ENCODE assay signal across 14 cellular contexts in the genomic region with DNA sequence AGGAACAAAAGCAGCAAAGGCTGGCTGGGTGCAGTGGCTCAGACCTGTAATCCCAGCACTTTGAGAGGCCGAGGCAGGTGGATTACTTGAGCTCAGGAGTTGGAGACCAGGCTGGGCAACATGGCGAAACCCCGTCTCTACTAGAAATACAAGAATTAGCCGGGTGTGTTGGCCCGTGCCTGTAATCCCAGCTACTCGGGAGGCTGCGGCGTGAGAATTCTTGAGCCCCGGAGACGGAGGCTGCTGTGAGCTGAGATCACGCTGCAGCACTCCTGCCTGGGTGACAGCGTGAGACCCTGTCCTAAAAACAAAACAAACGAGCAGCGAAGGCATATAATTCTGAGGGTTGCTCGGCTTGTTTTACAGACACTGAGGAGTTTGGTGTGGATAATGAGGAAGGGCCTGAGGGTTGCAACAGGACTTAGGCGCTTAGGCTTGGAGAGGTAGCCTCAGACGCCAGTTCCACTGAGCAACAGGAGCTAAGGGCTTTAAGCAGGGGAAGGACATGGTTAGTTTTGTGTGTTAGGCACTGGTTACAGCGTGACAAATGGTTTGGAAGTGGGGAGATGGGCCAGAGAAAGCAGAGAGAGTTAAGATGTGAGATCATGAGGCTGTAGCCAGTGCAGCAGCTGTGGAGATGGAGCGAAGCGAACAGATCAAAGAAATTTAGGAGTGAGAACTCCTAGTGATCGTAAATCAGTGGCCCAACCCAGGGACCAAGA. TPM values are rescaled to one million over a fixed set of nuclear protein-coding genes. Genes with fewer than 3 reads are reported as not detected.
DNase-seq lines count a peak whose midpoint lies in the region; ATAC-seq and TF ChIP-seq lines count a peak whose summit lies in the region.
"Had no signal": no experiment of that assay in that cellular context is flagged by ENCODE, and none has a peak within 500 bp of the region (broad histone marks: within the 10 kb centered on the region; RNA-seq: fewer than 3 reads in every experiment).

No MANE protein-coding gene starts in this region.

- peaks cover 4% of the 10 kb centered on the region for H3K36me3 ChIP-seq in BLaER1
- H3K36me3 ChIP-seq in GM23338 (ENCODE audit: insufficient read depth) = no peaks in the 10 kb centered on the region
- H3K36me3 ChIP-seq: adrenal gland had no signal

- peak overlapping the region; percentile 94 for H3K27ac Mint-ChIP-seq in GM23338
- H3K27ac Mint-ChIP-seq in dendritic cell treated with granulocyte-macrophage colony-stimulating factor and Interleukin-4, amounts not matched to agents 40 ng/mL and 50 ng/mL, for 4 days = peak overlapping the region; percentile 96
- peak overlapping the region; percentile 60 for H3K27ac Mint-ChIP-seq in nephron progenitor cell

- intact Hi-C loops in dendritic cell treated with granulocyte-macrophage colony-stimulating factor and Interleukin-4, amounts not matched to agents 40 ng/mL and 50 ng/mL, for 4 days (cut with micrococcal nuclease) = no loop called here

- peaks cover 13% of the 10 kb centered on the region; the same call in 1 of the 2 replicates for H3F3A ChIP-seq in GM23338 (replicated peaks; ENCODE audit: low read depth)

- no peak overlapping the region for H3K9ac ChIP-seq in BLaER1
- H3K9ac ChIP-seq: parathyroid adenoma had no signal

- H3K4me3 Mint-ChIP-seq in GM23338 (peak overlapping the region; percentile 95; the same call in 2 of the 3 replicates), nephron progenitor cell (peak overlapping the region; percentile 97)
- H3K4me3 Mint-ChIP-seq in dendritic cell treated with granulocyte-macrophage colony-stimulating factor and Interleukin-4, amounts not matched to agents 40 ng/mL and 50 ng/mL, for 4 days = no peak overlapping the region

- H3K36me3 Mint-ChIP-seq in GM23338 (ENCODE audit: low read depth) (no peaks in the 10 kb centered on the region), nephron progenitor cell (ENCODE audit: low read depth) (peaks cover 5% of the 10 kb centered on the region)
- peaks cover 13% of the 10 kb centered on the region for H3K36me3 Mint-ChIP-seq in dendritic cell treated with granulocyte-macrophage colony-stimulating factor and Interleukin-4, amounts not matched to agents 40 ng/mL and 50 ng/mL, for 4 days (ENCODE audit: low read depth)

- TF ChIP-seq CTCF in GM23338 (conservative IDR thresholded peaks at IDR 0.05; ENCODE audit: low read depth in 2 of 2) (no peak), nephron progenitor cell (IDR thresholded peaks at IDR 0.05) (no peak)

- ATAC-seq in GM23338 (no peak), GM21447 (IDR thresholded peaks at IDR 0.05; ENCODE audit: unreplicated experiment) (no peak), HG03175 (IDR thresholded peaks at IDR 0.05; ENCODE audit: unreplicated experiment) (no peak), GM19463 (IDR thresholded peaks at IDR 0.05; ENCODE audit: unreplicated experiment) (no peak)
- ATAC-seq: GM12878 had no signal

- no peaks in the 10 kb centered on the region for H3K9me3 ChIP-seq in BLaER1
- H3K9me3 ChIP-seq: adrenal gland, testis had no signal

- H3K4me1 Mint-ChIP-seq in GM23338 = peaks cover 36% of the 10 kb centered on the region
- H3K4me1 Mint-ChIP-seq in dendritic cell treated with granulocyte-macrophage colony-stimulating factor and Interleukin-4, amounts not matched to agents 40 ng/mL and 50 ng/mL, for 4 days (ENCODE audit: low read depth) = peaks cover 27% of the 10 kb centered on the region
- H3K4me1 Mint-ChIP-seq in nephron progenitor cell = peaks cover 53% of the 10 kb centered on the region

- DNase-seq in GM23338 (ENCODE audit: low spot score) = no peak
- DNase-seq in nephron progenitor cell = no peak
- no peak for DNase-seq in ecto neural progenitor cell (ENCODE audit: low spot score)
- DNase-seq: adrenal gland, DMS79 treated with DMSO at 0.1 percent for 48 hours, NCI-H1092, testis had no signal

- H2AFZ ChIP-seq in GM23338 = peak overlapping the region; percentile 76

- H3K4me3 ChIP-seq in BLaER1 = no peak overlapping the region
- H3K4me3 ChIP-seq in GM23338 = no peak overlapping the region

- H4K20me1 ChIP-seq in BLaER1 (no peaks in the 10 kb centered on the region), GM23338 (replicated peaks; ENCODE audit: insufficient read depth) (no peaks in the 10 kb centered on the region)

- no peak overlapping the region for H3K27ac ChIP-seq in BLaER1
- H3K27ac ChIP-seq in GM23338 (ENCODE audit: low read depth) = peak overlapping the region; percentile 92; the same call in 1 of the 2 replicates

- H3K27me3 ChIP-seq in BLaER1 (no peaks in the 10 kb centered on the region), GM23338 (ENCODE audit: insufficient read depth) (no peaks in the 10 kb centered on the region)
- H3K27me3 ChIP-seq: adrenal gland, testis had no signal

- peaks cover 17% of the 10 kb centered on the region for H3K4me1 ChIP-seq in BLaER1
- H3K4me1 ChIP-seq in GM23338 (ENCODE audit: insufficient read depth) = peaks cover 31% of the 10 kb centered on the region

- H3K9me3 Mint-ChIP-seq in GM23338 (peaks cover 4% of the 10 kb centered on the region; the same call in 2 of the 3 replicates), nephron progenitor cell (no peaks in the 10 kb centered on the region)
- H3K9me3 Mint-ChIP-seq in dendritic cell treated with granulocyte-macrophage colony-stimulating factor and Interleukin-4, amounts not matched to agents 40 ng/mL and 50 ng/mL, for 4 days = no peaks in the 10 kb centered on the region

- no peaks in the 10 kb centered on the region for H3K79me2 ChIP-seq in GM23338 (replicated peaks; ENCODE audit: insufficient read depth)
- H3K79me2 ChIP-seq: parathyroid adenoma had no signal

- H3K4me2 ChIP-seq in BLaER1 = peak overlapping the region; percentile 86; the same call in 1 of the 2 replicates
- H3K4me2 ChIP-seq in GM23338 = peak overlapping the region; percentile 73; the same call in 1 of the 2 replicates

- no peaks in the 10 kb centered on the region for H3K9me2 ChIP-seq in GM23338 (ENCODE audit: insufficient read depth)

- peaks cover 9% of the 10 kb centered on the region for H3K27me3 Mint-ChIP-seq in GM23338 (ENCODE audit: insufficient read depth, low read depth, poor library complexity)
- H3K27me3 Mint-ChIP-seq in dendritic cell treated with granulocyte-macrophage colony-stimulating factor and Interleukin-4, amounts not matched to agents 40 ng/mL and 50 ng/mL, for 4 days = no peaks in the 10 kb centered on the region
- peaks cover 16% of the 10 kb centered on the region for H3K27me3 Mint-ChIP-seq in nephron progenitor cell (ENCODE audit: low read depth, poor library complexity)

RNA-seq across cellular contexts. Expression of gene MYH7B, which starts 1.2 kb away (rescaled TPM):
- total RNA-seq in GM23338 (2014; rRNA removed; shearing (Covaris generic)) = 0.10 and 0.78 TPM in 2 replicates
- polyA plus RNA-seq in GM23338 (2016; fragmentation: Nextera tagmentation; extraction: Ambion mirVana) = 1.0 and 1.1 TPM in 2 replicates

RNA-seq across cellular contexts. Expression of gene GSS, which starts 1.3 kb away (rescaled TPM):
- 47.5 and 63.3 TPM in 2 replicates for total RNA-seq in GM23338 (2014; rRNA removed; shearing (Covaris generic))
- 31.4 and 34.0 TPM in 2 replicates for polyA plus RNA-seq in GM23338 (2016; fragmentation: Nextera tagmentation; extraction: Ambion mirVana)
